Comparison of ENCODE assay signal across 9 cellular contexts in genomic region chr3:148697311-148698189, GRCh38. TPM values are rescaled to one million over a fixed set of nuclear protein-coding genes. Genes with fewer than 3 reads are reported as not detected.
DNase-seq lines count a peak whose midpoint lies in the region; ATAC-seq and TF ChIP-seq lines count a peak whose summit lies in the region.
"Had no signal": no experiment of that assay in that cellular context is flagged by ENCODE, and none has a peak within 500 bp of the region (broad histone marks: within the 10 kb centered on the region; RNA-seq: fewer than 3 reads in every experiment).

AGTR1 (plus strand) TSS chr3:148697903; CDS start chr3:148741036, 43,133 bp downstream.

- ATAC-seq in left ventricle myocardium superior (peak; percentile 97), HG02763 (IDR thresholded peaks at IDR 0.05; ENCODE audit: unreplicated experiment) (no peak), HG02938 (IDR thresholded peaks at IDR 0.05; ENCODE audit: unreplicated experiment) (no peak)

- peak within 1 kb of the TSS; percentile 49 for H3K4me3 ChIP-seq in WERI-Rb-1 (ENCODE audit: low read depth, low read length)

- no peaks in the 10 kb centered on the region for H3K36me3 ChIP-seq in WERI-Rb-1

- H3K27ac ChIP-seq in WERI-Rb-1, result no peak within 1 kb of the TSS

- H3K27me3 ChIP-seq in WERI-Rb-1 (ENCODE audit: insufficient read depth, low read depth, severe bottlenecking), result no peaks in the 10 kb centered on the region

- H3K9me3 ChIP-seq in WERI-Rb-1 (ENCODE audit: severe bottlenecking), result no peaks in the 10 kb centered on the region

- peak; percentile 85 for DNase-seq in ELF-1 (ENCODE audit: low read depth, low spot score)
- DNase-seq in WERI-Rb-1, result peak; percentile 55
- peak; percentile 78 for DNase-seq in left ventricle myocardium superior
- peak; percentile 76 for DNase-seq in retina
- no peak for DNase-seq in midbrain (lab: John Stamatoyannopoulos, UW)
- DNase-seq in activated CD4-positive, alpha-beta T cell treated with anti-CD3 and anti-CD28 coated beads for 48 hours, result no peak
- DNase-seq: central memory CD4-positive, alpha-beta T cell had no signal

- intact Hi-C loops in left ventricle myocardium superior (cut with micrococcal nuclease), result no loop called here

- no peak for TF ChIP-seq CTCF in WERI-Rb-1 (IDR thresholded peaks at IDR 0.05; ENCODE audit: low read depth, low read length)

RNA-seq across cellular contexts. Expression of gene AGTR1, which starts in this region (rescaled TPM):
- total RNA-seq in left ventricle myocardium superior, result 2.2 TPM

Comparison
In these comparisons a context has a peak if more than half of its experiments do, and no peak if none do; other contexts are left out.
1. DNase-seq: peak in ELF-1 (single experiment), WERI-Rb-1 (single experiment), left ventricle myocardium superior (single experiment) and retina (single experiment); none in midbrain (single experiment) and activated CD4-positive, alpha-beta T cell treated with anti-CD3 and anti-CD28 coated beads for 48 hours (single experiment).